11 cellular contexts compared by ENCODE assay signal in genomic region chr3:107367353-107367752, GRCh38. TPM values are rescaled to one million over a fixed set of nuclear protein-coding genes. Genes with fewer than 3 reads are reported as not detected.
A peak's percentile ranks its signal among the peaks of the same experiment; 100 is the strongest.
DNase-seq lines count a peak whose midpoint lies in the region; ATAC-seq, FAIRE-seq and TF ChIP-seq lines count a peak whose summit lies in the region.
"Had no signal": no experiment of that assay in that cellular context is flagged by ENCODE, and none has a peak within 500 bp of the region (broad histone marks: within the 10 kb centered on the region; RNA-seq: fewer than 3 reads in every experiment).

No MANE protein-coding gene starts in this region.

- no peak overlapping the region for H3K4me3 Mint-ChIP-seq in MCF 10A (ENCODE audit: unreplicated experiment)
- no peak overlapping the region for H3K4me3 Mint-ChIP-seq in Caco-2 (ENCODE audit: unreplicated experiment)
- H3K4me3 Mint-ChIP-seq: activated naive CD8-positive, alpha-beta T cell; IgD-negative memory B cell had no signal

- H3K9me1 ChIP-seq in endothelial cell of umbilical vein (replicated peaks; ENCODE audit: control insufficient read depth, extremely low read depth, insufficient read depth, low read length), result no peaks in the 10 kb centered on the region

- intact Hi-C loops in MCF 10A (cut with micrococcal nuclease) (no loop called here), breast epithelium (cut with DNase I; ENCODE audit: low total_unique reads) (no loop called here), endothelial cell of umbilical vein (cut with micrococcal nuclease) (no loop called here), Caco-2 (cut with micrococcal nuclease; ENCODE audit: unreplicated experiment) (loop anchor here (5.0 kb wide), 1 partner anchor 630 kb away; no protein-coding TSS in a partner anchor)

- H3K4me3 ChIP-seq in breast epithelium (no peak overlapping the region), endothelial cell of umbilical vein (replicated peaks in 1 of 3; ENCODE audit: insufficient read depth in 1 of 3, low read depth in 1 of 3, low read length in 3 of 3) (no peak overlapping the region), Caco-2 (ENCODE audit: low read depth, low read length) (no peak overlapping the region)

- no peaks in the 10 kb centered on the region for H3K79me2 ChIP-seq in endothelial cell of umbilical vein (ENCODE audit: control insufficient read depth, insufficient read depth, low read length)

- H3K9me3 Mint-ChIP-seq in MCF 10A (ENCODE audit: unreplicated experiment) (peaks cover 7% of the 10 kb centered on the region), Caco-2 (ENCODE audit: unreplicated experiment) (no peaks in the 10 kb centered on the region)
- H3K9me3 Mint-ChIP-seq: IgD-negative memory B cell had no signal

- no peak overlapping the region for H3K9ac ChIP-seq in endothelial cell of umbilical vein (replicated peaks; ENCODE audit: extremely low read depth, insufficient read depth, low read length)

- no peak overlapping the region for H3K4me2 ChIP-seq in endothelial cell of umbilical vein (ENCODE audit: insufficient read depth, low read length)

- dilution Hi-C loops in endothelial cell of umbilical vein (cut with MboI; ENCODE audit: extremely low pct_ligation_motif_present, low sequenced_read_pairs), result no loop called here

- TF ChIP-seq CTCF in MCF 10A (IDR thresholded peaks at IDR 0.05; ENCODE audit: unreplicated experiment) (no peak), breast epithelium (IDR thresholded peaks at IDR 0.05) (no peak), endothelial cell of umbilical vein (IDR thresholded peaks at IDR 0.05; ENCODE audit: extremely low read depth in 1 of 2, insufficient read depth in 1 of 2, low read depth in 1 of 2, low read length in 2 of 2) (no peak), Caco-2 (IDR thresholded peaks at IDR 0.05; ENCODE audit: insufficient read depth in 1 of 2, low read depth in 1 of 2, low read length in 1 of 2, severe bottlenecking in 1 of 2, unreplicated experiment in 1 of 2) (no peak)

- H3K4me1 ChIP-seq in breast epithelium (no peaks in the 10 kb centered on the region), endothelial cell of umbilical vein (ENCODE audit: control insufficient read depth, extremely low read depth, insufficient read depth, low read length) (peaks cover 6% of the 10 kb centered on the region), Caco-2 (no peaks in the 10 kb centered on the region)

- peak; percentile 79 for DNase-seq in MCF 10A (ENCODE audit: unreplicated experiment)
- DNase-seq in breast epithelium (ENCODE audit: low spot score in 2 of 2), result no peak
- DNase-seq in OCI-M1 (lab: John Stamatoyannopoulos, UW), result peak; percentile 81
- no peak for DNase-seq in endothelial cell of umbilical vein (ENCODE audit: low read depth, low spot score)
- peak; percentile 82 for DNase-seq in urothelium cell line (ENCODE audit: low spot score)
- DNase-seq in effector CD4-positive, alpha-beta T cell, result no peak
- DNase-seq in Caco-2, result no peak

- H3K36me3 ChIP-seq in breast epithelium, result no peaks in the 10 kb centered on the region
- H3K36me3 ChIP-seq in endothelial cell of umbilical vein (ENCODE audit: control insufficient read depth in 2 of 2, extremely low read depth in 1 of 2, insufficient read depth in 2 of 2, low read length in 2 of 2), result no peaks in the 10 kb centered on the region
- H3K36me3 ChIP-seq in Caco-2 (ENCODE audit: control insufficient read depth, insufficient read depth, low read length), result no peaks in the 10 kb centered on the region

- no peak for TF ChIP-seq POLR2A in breast epithelium (IDR thresholded peaks at IDR 0.05)
- TF ChIP-seq POLR2A in endothelial cell of umbilical vein (IDR thresholded peaks at IDR 0.05; ENCODE audit: low read depth, low read length), result no peak

- no peaks in the 10 kb centered on the region for H3K27me3 Mint-ChIP-seq in MCF 10A (ENCODE audit: insufficient read depth, unreplicated experiment)
- H3K27me3 Mint-ChIP-seq in Caco-2 (ENCODE audit: insufficient read depth, unreplicated experiment), result no peaks in the 10 kb centered on the region

- POLR2A ChIA-PET in MCF 10A (lab: Yijun Ruan, JAX) (interaction anchor here (0.7 kb wide), 1 partner anchor 26 kb away, joined by 3 read pairs; no protein-coding TSS in a partner anchor), endothelial cell of umbilical vein (lab: Charles Lee) (no interaction called here), Caco-2 (lab: Charles Lee) (no interaction called here)

- peaks cover 20% of the 10 kb centered on the region for H3K4me1 Mint-ChIP-seq in MCF 10A (ENCODE audit: insufficient read depth, unreplicated experiment)
- no peaks in the 10 kb centered on the region for H3K4me1 Mint-ChIP-seq in Caco-2 (ENCODE audit: low read depth, unreplicated experiment)

- H3K27ac Mint-ChIP-seq in MCF 10A (ENCODE audit: low read depth, unreplicated experiment) (peak overlapping the region; percentile 32), Caco-2 (ENCODE audit: unreplicated experiment) (no peak overlapping the region)
- H3K27ac Mint-ChIP-seq: activated naive CD8-positive, alpha-beta T cell; IgD-negative memory B cell had no signal

- no peaks in the 10 kb centered on the region for H4K20me1 ChIP-seq in endothelial cell of umbilical vein (replicated peaks; ENCODE audit: control insufficient read depth, extremely low read depth, insufficient read depth, low read length)

- no peaks in the 10 kb centered on the region for H3K36me3 Mint-ChIP-seq in MCF 10A (ENCODE audit: insufficient read depth, unreplicated experiment)
- peaks cover 6% of the 10 kb centered on the region for H3K36me3 Mint-ChIP-seq in Caco-2 (ENCODE audit: insufficient read depth, unreplicated experiment)
- H3K36me3 Mint-ChIP-seq: activated naive CD8-positive, alpha-beta T cell had no signal

- no peak for ATAC-seq in GM18517 (IDR thresholded peaks at IDR 0.05; ENCODE audit: unreplicated experiment)

- no peak overlapping the region for H2AFZ ChIP-seq in endothelial cell of umbilical vein (ENCODE audit: low read depth, low read length)

- H3K9me3 ChIP-seq in breast epithelium (no peaks in the 10 kb centered on the region), endothelial cell of umbilical vein (replicated peaks; ENCODE audit: control insufficient read depth, insufficient read depth, low read length) (no peaks in the 10 kb centered on the region), Caco-2 (no peaks in the 10 kb centered on the region)

- H3K27ac ChIP-seq in breast epithelium, result no peak overlapping the region
- no peak overlapping the region for H3K27ac ChIP-seq in endothelial cell of umbilical vein (ENCODE audit: insufficient read depth, low read depth, low read length)

- BruUV-seq in MCF 10A (replicated peaks; lab: Mats Ljungman, UMichigan) (no TSS peak), endothelial cell of umbilical vein (replicated peaks; lab: Mats Ljungman, UMichigan) (no TSS peak), Caco-2 (replicated peaks; lab: Mats Ljungman, UMichigan) (no TSS peak)

- H3K27me3 ChIP-seq in breast epithelium, result no peaks in the 10 kb centered on the region
- no peaks in the 10 kb centered on the region for H3K27me3 ChIP-seq in endothelial cell of umbilical vein (ENCODE audit: control insufficient read depth in 2 of 2, insufficient read depth in 2 of 2, low read length in 2 of 2)
- no peaks in the 10 kb centered on the region for H3K27me3 ChIP-seq in Caco-2 (replicated peaks; ENCODE audit: control insufficient read depth, insufficient read depth, low read length)

- FAIRE-seq in endothelial cell of umbilical vein (lab: Jason Lieb, UNC), result no peak
- peak; percentile 84 for FAIRE-seq in urothelium cell line (lab: Jason Lieb, UNC)

- CTCF ChIA-PET in MCF 10A (lab: Yijun Ruan, JAX) (interaction anchor here (0.6 kb wide), 1 partner anchor 351 kb away, joined by 3 read pairs; no protein-coding TSS in a partner anchor), endothelial cell of umbilical vein (lab: Charles Lee) (interaction anchor here (1.1 kb wide), 1 partner anchor 54 kb away, joined by 3 read pairs; no protein-coding TSS in a partner anchor), Caco-2 (lab: Charles Lee) (no interaction called here)

TF ChIP-seq in endothelial cell of umbilical vein, 7 proteins besides CTCF, POLR2A, EP300 and RAD21:
- TF ChIP-seq FOS (IDR thresholded peaks at IDR 0.05; ENCODE audit: borderline replicate concordance, insufficient read depth, low read length), result peak; percentile 60
- no peak for TF ChIP-seq GATA2 (IDR thresholded peaks at IDR 0.05; ENCODE audit: insufficient read depth, insufficient read length, low read depth, low read length)

RNA-seq across cellular contexts. Expression of gene CCDC54, which starts 9.9 kb away (rescaled TPM):
- total RNA-seq in MCF 10A (2022), result not detected in 2 replicates
- under 1 TPM in 1 of 3 donors, not detected in 2; 0.33 TPM for total RNA-seq in breast epithelium
- not detected in 2 replicates for total RNA-seq in endothelial cell of umbilical vein
- polyA plus RNA-seq in endothelial cell of umbilical vein, result not detected in 2 replicates
- polyA plus RNA-seq in endothelial cell of umbilical vein (2011; cell fraction: cytosol; rRNA removed), result not detected in 2 replicates
- polyA plus RNA-seq in endothelial cell of umbilical vein (2011; cell fraction: nucleus; rRNA removed), result not detected in 2 replicates
- 0.12 TPM in 1 of 2 replicates, not detected in the other for polyA plus RNA-seq in endothelial cell of umbilical vein (2012)
- 0.17 TPM in 1 of 2 replicates, not detected in the other for polyA minus RNA-seq in endothelial cell of umbilical vein
- polyA minus RNA-seq in endothelial cell of umbilical vein (2011; cell fraction: cytosol; rRNA and poly(A)+ RNA removed), result not detected
- polyA minus RNA-seq in endothelial cell of umbilical vein (2011; cell fraction: nucleus; rRNA and poly(A)+ RNA removed), result not detected in 2 replicates
- total RNA-seq in Caco-2 (2022), result not detected in 2 replicates
- total RNA-seq: SK-MEL-5 had no signal
- polyA plus RNA-seq: IgD-negative memory B cell had no signal

Comparison
In these comparisons a context has a peak if more than half of its experiments do, and no peak if none do; other contexts are left out.
1. DNase-seq: peak in MCF 10A (single experiment), OCI-M1 (single experiment) and urothelium cell line (single experiment); none in breast epithelium (0 of 2), endothelial cell of umbilical vein (single experiment), effector CD4-positive, alpha-beta T cell (single experiment) and Caco-2 (0 of 2).